16 cellular contexts compared by ENCODE assay signal in the genomic region with DNA sequence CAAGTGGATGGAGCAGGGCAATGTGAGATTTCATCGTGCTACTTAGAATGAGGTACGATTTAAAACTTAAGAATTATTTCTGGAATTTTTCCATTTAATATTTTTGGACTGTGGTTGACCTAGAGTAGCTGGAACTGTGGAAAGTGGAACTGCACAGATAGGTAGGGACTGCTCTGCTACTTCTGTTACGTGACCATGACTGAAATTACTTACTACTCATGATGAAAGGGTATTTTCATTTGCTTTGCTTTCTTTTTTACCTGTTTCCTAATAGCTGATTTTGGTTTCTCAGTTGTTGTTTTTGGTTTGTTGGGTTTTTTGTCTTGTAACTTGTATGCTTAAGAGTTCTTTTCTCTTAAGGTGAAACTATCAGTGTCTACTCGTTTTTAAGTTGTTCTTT. TPM values are rescaled to one million over a fixed set of nuclear protein-coding genes. Genes with fewer than 3 reads are reported as not detected.
DNase-seq lines count a peak whose midpoint lies in the region; ATAC-seq lines count a peak whose summit lies in the region.
"Had no signal": no experiment of that assay in that cellular context is flagged by ENCODE, and none has a peak within 500 bp of the region (broad histone marks: within the 10 kb centered on the region; RNA-seq: fewer than 3 reads in every experiment).

No MANE protein-coding gene starts in this region.

- no peaks in the 10 kb centered on the region for H3K4me1 ChIP-seq in Karpas-422 (ENCODE audit: low read length)

- no peak overlapping the region for H3K9ac ChIP-seq in Karpas-422 (ENCODE audit: low read length)

- peaks cover 39% of the 10 kb centered on the region; the same call in 1 of the 2 replicates for H3K36me3 ChIP-seq in Karpas-422 (ENCODE audit: insufficient read depth, low read length)
- H3K36me3 ChIP-seq: thoracic aorta had no signal

- H3K27me3 ChIP-seq in Karpas-422 (ENCODE audit: low read length) = no peaks in the 10 kb centered on the region

- H3K9me3 ChIP-seq in Karpas-422 (ENCODE audit: low read length) = no peaks in the 10 kb centered on the region
- H3K9me3 ChIP-seq: thoracic aorta had no signal

- H2AFZ ChIP-seq in Karpas-422 (ENCODE audit: low read length) = no peak overlapping the region

- in situ Hi-C loops in G401 (cut with HindIII; ENCODE audit: low sequenced_read_pairs) = no loop called here

- H3K4me2 ChIP-seq in Karpas-422 (ENCODE audit: low read depth, low read length, poor library complexity, severe bottlenecking) = no peak overlapping the region

- peak; percentile 72 for ATAC-seq in GM18508 (IDR thresholded peaks at IDR 0.05; ENCODE audit: insufficient read depth, unreplicated experiment)
- ATAC-seq in GM19468 (IDR thresholded peaks at IDR 0.05; ENCODE audit: extremely low read depth, unreplicated experiment) = peak; percentile 55
- peak; percentile 81 for ATAC-seq in HG02852 (IDR thresholded peaks at IDR 0.05; ENCODE audit: unreplicated experiment)
- ATAC-seq in HG03520 (IDR thresholded peaks at IDR 0.05; ENCODE audit: unreplicated experiment) = peak; percentile 75
- ATAC-seq: activated naive CD4-positive, alpha-beta T cell treated with anti-CD3 and anti-CD28 coated beads, Interleukin-2, amount 50 U/mL, for 72 hours; right cardiac atrium; T-cell had no signal

- H3K79me2 ChIP-seq in Karpas-422 (ENCODE audit: low read length) = peaks cover 100% of the 10 kb centered on the region

- no peaks in the 10 kb centered on the region for H4K20me1 ChIP-seq in Karpas-422 (ENCODE audit: insufficient read depth, low read depth, low read length)

- DNase-seq in DMS53 (lab: John Stamatoyannopoulos, UW) (no peak), NCI-H2081 treated with DMSO at 0.1 percent for 48 hours (lab: John Stamatoyannopoulos, UW) (no peak), G401 (ENCODE audit: low spot score) (no peak), Karpas-422 (no peak)
- DNase-seq: activated CD4-positive, alpha-beta memory T cell treated with anti-CD3 and anti-CD28 coated beads, Interleukin-2, amount 10 ng/mL, durations not matched to agents 7 days and 5 days; cortex of kidney; KG1; NCI-H2171 treated with DMSO at 0.1 percent for 48 hours; right cardiac atrium; T-cell had no signal

- no peak overlapping the region for H3K27ac ChIP-seq in Karpas-422 (ENCODE audit: low read length)

- H3K4me3 ChIP-seq in Karpas-422 (ENCODE audit: low read length) = no peak overlapping the region
- H3K4me3 ChIP-seq: thoracic aorta had no signal

- H3K9me2 ChIP-seq in Karpas-422 (replicated peaks; ENCODE audit: insufficient read depth, low read length) = no peaks in the 10 kb centered on the region

RNA-seq across cellular contexts. Expression of a gene that starts 11.4 kb away (rescaled TPM):
- total RNA-seq in G401 (2014; rRNA removed; shearing (Covaris generic)) = 77.7 and 119 TPM in 2 replicates
- 47.2 and 124 TPM in 2 replicates for total RNA-seq in Karpas-422 (2014; rRNA removed; shearing (Covaris generic); ENCODE audit: low replicate concordance)
